ENCODE assay signal across 15 cellular contexts in genomic region chr10:122130474-122131110, GRCh38.
DNase-seq lines count a peak whose midpoint lies in the region; ATAC-seq, FAIRE-seq and TF ChIP-seq lines count a peak whose summit lies in the region.
"Had no signal": no experiment of that assay in that cellular context is flagged by ENCODE, and none has a peak within 500 bp of the region (broad histone marks: within the 10 kb centered on the region; RNA-seq: fewer than 3 reads in every experiment).

No MANE protein-coding gene starts in this region.

- H3K27ac ChIP-seq in A549 (peak overlapping the region in 1 of 2 experiments; percentile 56; a peak in 3 of 6 replicates), BLaER1 (no peak overlapping the region), H1 (ENCODE audit: low read depth, low read length) (no peak overlapping the region), sigmoid colon (peak overlapping the region; percentile 81 to 93 (median 86))
- H3K27ac ChIP-seq: C4-2B, PC-9 had no signal

- H3K4me3 ChIP-seq in A549: no peak overlapping the region
- H3K4me3 ChIP-seq in BLaER1: no peak overlapping the region
- H3K4me3 ChIP-seq in H1 (ENCODE audit: extremely low read depth in 1 of 4, insufficient read depth in 2 of 4, low read depth in 3 of 4, low read length in 4 of 4): no peak overlapping the region
- no peak overlapping the region for H3K4me3 ChIP-seq in sigmoid colon
- H3K4me3 ChIP-seq in HAP-1: no peak overlapping the region
- H3K4me3 ChIP-seq: PC-9 had no signal

- in situ Hi-C loops in HAP-1 (cut with MboI; ENCODE audit: low sequenced_read_pairs): loop anchor here (25.0 kb wide), 1 partner anchor 307 kb away; no protein-coding TSS in a partner anchor

- H3K4me1 ChIP-seq in A549 (peaks cover 60% of the 10 kb centered on the region), BLaER1 (peaks cover 54% of the 10 kb centered on the region), H1 (replicated peaks in 1 of 4; ENCODE audit: control insufficient read depth in 3 of 4, insufficient read depth in 4 of 4, low read length in 3 of 4) (peaks cover 7 to 19% (median 12%) of the 10 kb centered on the region in 4 experiments), sigmoid colon (peaks cover 0 to 87% (median 75%) of the 10 kb centered on the region in 4 donors), HAP-1 (peaks cover 7% of the 10 kb centered on the region)

- no peaks in the 10 kb centered on the region for H3K23me2 ChIP-seq in H1 (ENCODE audit: low read depth, low read length)

- H2AK5ac ChIP-seq in H1 (ENCODE audit: low read depth, low read length): no peak overlapping the region

- H3K4me2 ChIP-seq in A549 (peak overlapping the region; percentile 43), BLaER1 (peak overlapping the region; percentile 74), H1 (ENCODE audit: insufficient read depth in 1 of 2, low read depth in 2 of 2, low read length in 2 of 2) (no peak overlapping the region)
- H3K4me2 ChIP-seq: PC-9, SK-N-SH had no signal

- H3K27me3 ChIP-seq in BLaER1: no peaks in the 10 kb centered on the region
- no peaks in the 10 kb centered on the region for H3K27me3 ChIP-seq in H1 (replicated peaks in 1 of 4; ENCODE audit: control insufficient read depth in 3 of 4, extremely low read depth in 1 of 4, insufficient read depth in 3 of 4, low read length in 3 of 4)
- no peaks in the 10 kb centered on the region for H3K27me3 ChIP-seq in sigmoid colon
- H3K27me3 ChIP-seq in HAP-1 (ENCODE audit: low read depth): no peaks in the 10 kb centered on the region

- no peak for TF ChIP-seq EP300 in A549 (IDR thresholded peaks at IDR 0.05)
- no peak for TF ChIP-seq EP300 in H1 (IDR thresholded peaks at IDR 0.05; ENCODE audit: borderline replicate concordance in 1 of 2, low read depth in 2 of 2, low read length in 2 of 2)
- TF ChIP-seq EP300 in sigmoid colon (IDR thresholded peaks at IDR 0.05): no peak

- H4K20me1 ChIP-seq in BLaER1 (no peaks in the 10 kb centered on the region), H1 (replicated peaks in 1 of 2; ENCODE audit: control insufficient read depth in 1 of 2, insufficient read depth in 2 of 2, low read length in 2 of 2) (no peaks in the 10 kb centered on the region)

- H3K23ac ChIP-seq in H1 (ENCODE audit: insufficient read length): no peak overlapping the region

- no peak overlapping the region for H4K5ac ChIP-seq in H1 (ENCODE audit: insufficient read length, low read depth, low read length)

- no peak overlapping the region for H2BK120ac ChIP-seq in H1 (replicated peaks; ENCODE audit: low read depth, low read length)

- no peak overlapping the region for H2BK12ac ChIP-seq in H1 (ENCODE audit: low read depth, low read length)

- no peaks in the 10 kb centered on the region; the same call in none of the 2 replicates for H3K79me1 ChIP-seq in H1 (ENCODE audit: low read depth, low read length)

- no peak for TF ChIP-seq POLR2A in A549 (IDR thresholded peaks at IDR 0.05; ENCODE audit: low read length)
- TF ChIP-seq POLR2A in H1 (IDR thresholded peaks at IDR 0.05; ENCODE audit: control extremely low read depth in 1 of 2, low read depth in 2 of 2, low read length in 2 of 2): no peak
- no peak for TF ChIP-seq POLR2A in sigmoid colon (IDR thresholded peaks at IDR 0.05)

- no peak overlapping the region for H3K4ac ChIP-seq in H1 (replicated peaks; ENCODE audit: insufficient read length, low read depth, low read length)

- H3K9me3 ChIP-seq in A549 (no peaks in the 10 kb centered on the region), BLaER1 (no peaks in the 10 kb centered on the region), H1 (ENCODE audit: insufficient read depth in 2 of 2, low read depth in 1 of 2, low read length in 1 of 2) (no peaks in the 10 kb centered on the region), sigmoid colon (no peaks in the 10 kb centered on the region), HAP-1 (no peaks in the 10 kb centered on the region)
- H3K9me3 ChIP-seq: SK-N-SH had no signal

- WGBS in A549 (ENCODE audit: missing lambda C conversion rate): 78% methylated on average over 8 of the region's 8 CpGs
- WGBS in H1 (ENCODE audit: extremely low coverage in 1 of 2, insufficient coverage in 1 of 2, insufficient read length in 1 of 2, insufficient replicate concordance in 2 of 2, low coverage in 1 of 2, low lambda C conversion rate in 2 of 2, missing lambda C conversion rate in 1 of 2), 2 experiments: 88% methylated on average over 8 of the region's 8 CpGs; no CpG with 5 or more reads in 1 of the 2 experiments
- WGBS in sigmoid colon, 2 donors: 79 to 82% methylated on average over 8 of the region's 8 CpGs

- intact Hi-C loops in sigmoid colon (cut with DNase I): no loop called here

- no peak overlapping the region for H2BK15ac ChIP-seq in H1 (ENCODE audit: low read length)

- no peak overlapping the region for H2BK20ac ChIP-seq in H1 (ENCODE audit: low read length)

- H3K18ac ChIP-seq in H1 (ENCODE audit: extremely low read depth, low read length): no peak overlapping the region

- H3K36me3 ChIP-seq in BLaER1 (no peaks in the 10 kb centered on the region), H1 (ENCODE audit: control insufficient read depth in 2 of 4, insufficient read depth in 4 of 4, low read length in 3 of 4) (no peaks in the 10 kb centered on the region; a peak in 3 of 8 replicates), sigmoid colon (peaks cover 0 to 17% (median 0%) of the 10 kb centered on the region in 4 donors), HAP-1 (replicated peaks) (no peaks in the 10 kb centered on the region)

- no peak overlapping the region for H4K8ac ChIP-seq in H1 (ENCODE audit: extremely low read depth, insufficient read depth, low read length)

- TF ChIP-seq CTCF in A549 (IDR thresholded peaks at IDR 0.05): no peak
- TF ChIP-seq CTCF in H1 (IDR thresholded peaks at IDR 0.05; ENCODE audit: control extremely low read depth in 1 of 3, insufficient read depth in 1 of 3, low read depth in 1 of 3, low read length in 3 of 3): no peak
- TF ChIP-seq CTCF in sigmoid colon (IDR thresholded peaks at IDR 0.05): no peak

- TF ChIP-seq RAD21 in A549 (conservative IDR thresholded peaks at IDR 0.05 in 1 of 2, IDR thresholded peaks at IDR 0.05 in 1 of 2): no peak
- no peak for TF ChIP-seq RAD21 in H1 (IDR thresholded peaks at IDR 0.05 in 1 of 2, conservative IDR thresholded peaks at IDR 0.05 in 1 of 2; ENCODE audit: low read depth in 2 of 2, low read length in 2 of 2)

- no peak overlapping the region for H2AFZ ChIP-seq in H1 (ENCODE audit: low read length)
- H2AFZ ChIP-seq: PC-9 had no signal

- CTCF ChIA-PET in A549 (lab: Yijun Ruan, JAX): interaction anchor here (1.0 to 2.9 kb wide), 4 partner anchors 10 to 138 kb away, joined by 3 to 36 read pairs (median 9); no protein-coding TSS in a partner anchor
- CTCF ChIA-PET in H1 (lab: Charles Lee; ENCODE audit: partially characterized antibody): interaction anchor here (0.5 to 1.8 kb wide), 9 partner anchors 9 to 435 kb away, joined by 3 to 6 read pairs (median 4); no protein-coding TSS in a partner anchor

- no peak for ATAC-seq in A549

- peaks cover 0 to 6% of the 10 kb centered on the region in 2 experiments; a peak in 3 of 4 replicates for H3K79me2 ChIP-seq in H1 (ENCODE audit: control insufficient read depth in 1 of 2, insufficient read depth in 2 of 2, low read length in 2 of 2)

- H3K56ac ChIP-seq in H1 (replicated peaks; ENCODE audit: insufficient read length, low read depth, low read length): no peak overlapping the region

- no peak overlapping the region for H3K9ac ChIP-seq in BLaER1
- H3K9ac ChIP-seq in H1 (replicated peaks in 1 of 4; ENCODE audit: extremely low read depth in 1 of 4, low read depth in 3 of 4, low read length in 3 of 4): peak overlapping the region in 1 of 4 experiments; percentile 9; a peak in 1 of 7 replicates
- H3K9ac ChIP-seq: SK-N-SH had no signal

- POLR2A ChIA-PET in A549 (lab: Yijun Ruan, JAX) (interaction anchor here (0.6 to 1.0 kb wide), 2 partner anchors 10 to 90 kb away, joined by 3 read pairs; no protein-coding TSS in a partner anchor), H1 (lab: Charles Lee; ENCODE audit: partially characterized antibody) (interaction anchor here (0.9 to 2.0 kb wide), 6 partner anchors 10 to 79 kb away, joined by 3 to 10 read pairs (median 4); no protein-coding TSS in a partner anchor)

- H4K91ac ChIP-seq in H1 (replicated peaks; ENCODE audit: insufficient read length, low read length): no peak overlapping the region

- no peak for FAIRE-seq in A549 (lab: Jason Lieb, UNC)
- no peak for FAIRE-seq in H1 (lab: Jason Lieb, UNC)

- H2BK5ac ChIP-seq in H1 (ENCODE audit: low read depth, low read length): no peak overlapping the region

- DNase-seq in A549 (ENCODE audit: low read depth in 1 of 2, low spot score in 1 of 2) (no peak), H1 (ENCODE audit: low read depth in 1 of 2, low spot score in 2 of 2) (no peak), sigmoid colon (no peak), HAP-1 (ENCODE audit: low spot score in 2 of 2) (no peak)
- no peak for DNase-seq in activated naive CD4-positive, alpha-beta T cell (lab: John Stamatoyannopoulos, UW)
- DNase-seq in central memory CD4-positive, alpha-beta T cell: no peak
- DNase-seq: DMS153, EL, H7, NCI-H1092, NCI-H446, PC-9, SK-N-SH had no signal

- no peak overlapping the region for H3K14ac ChIP-seq in H1 (ENCODE audit: insufficient read length)

TF ChIP-seq in A549, 52 proteins besides CTCF, POLR2A, EP300 and RAD21 (continues in another document):
- TF ChIP-seq ZFP36 (IDR thresholded peaks at IDR 0.05; ENCODE audit: borderline replicate concordance, partially characterized antibody) (peak; percentile 47), POLR2AphosphoS2 (conservative IDR thresholded peaks at IDR 0.05; ENCODE audit: low read length) (no peak), KDM1A (IDR thresholded peaks at IDR 0.05; ENCODE audit: low read depth) (0 out of 2 replicates have a peak, but pooled peaks have one; percentile 68), SMC3 (IDR thresholded peaks at IDR 0.05) (no peak), CBX2 (IDR thresholded peaks at IDR 0.05; ENCODE audit: borderline replicate concordance, low read depth) (no peak), BHLHE40 (IDR thresholded peaks at IDR 0.05; ENCODE audit: low read depth, low read length) (no peak), EHMT2 (IDR thresholded peaks at IDR 0.05; ENCODE audit: low read depth) (no peak)

TF ChIP-seq in H1, 55 proteins besides CTCF, POLR2A, EP300 and RAD21 (continues in another document):
- TF ChIP-seq BCL11A (IDR thresholded peaks at IDR 0.05; ENCODE audit: low read depth in 2 of 2, low read length in 2 of 2): no peak
- peak; percentile 35; the same call in 1 of the 2 replicates for TF ChIP-seq KDM1A (IDR thresholded peaks at IDR 0.05; ENCODE audit: borderline replicate concordance, low read length)
- TF ChIP-seq RXRA (IDR thresholded peaks at IDR 0.05; ENCODE audit: insufficient read depth, low read depth, low read length): no peak

Comparison
In these comparisons a context has a peak if more than half of its experiments do, and no peak if none do; other contexts are left out.
1. H3K27ac ChIP-seq: peak in sigmoid colon (4 of 4); none in BLaER1 (single experiment) and H1 (single experiment).
2. H3K4me2 ChIP-seq: peak in A549 (single experiment) and BLaER1 (single experiment); none in H1 (0 of 2).
3. Of the 18 proteins assayed by ChIP-seq in both H1 and A549: peak only in H1: none; only in A549: none; in both: KDM1A; in neither: 17.